1 cellular context compared by ENCODE assay signal in genomic region chr3:32675164-32675563, GRCh38.
TF ChIP-seq lines count a peak whose summit lies in the region.

No MANE protein-coding gene starts in this region.

TF ChIP-seq in K562, 482 proteins besides CTCF, POLR2A, EP300 and RAD21 (continued from another document):
- no peak for TF ChIP-seq GTF3C2 (IDR thresholded peaks at IDR 0.05; ENCODE audit: borderline replicate concordance, extremely low read depth, insufficient read length)
- no peak for TF ChIP-seq FOXJ3 (CRISPR knock-in tag; IDR thresholded peaks at IDR 0.05)
- TF ChIP-seq MTF1 (CRISPR knock-in tag; IDR thresholded peaks at IDR 0.05; ENCODE audit: borderline replicate concordance): no peak
- TF ChIP-seq, protein P1, sequence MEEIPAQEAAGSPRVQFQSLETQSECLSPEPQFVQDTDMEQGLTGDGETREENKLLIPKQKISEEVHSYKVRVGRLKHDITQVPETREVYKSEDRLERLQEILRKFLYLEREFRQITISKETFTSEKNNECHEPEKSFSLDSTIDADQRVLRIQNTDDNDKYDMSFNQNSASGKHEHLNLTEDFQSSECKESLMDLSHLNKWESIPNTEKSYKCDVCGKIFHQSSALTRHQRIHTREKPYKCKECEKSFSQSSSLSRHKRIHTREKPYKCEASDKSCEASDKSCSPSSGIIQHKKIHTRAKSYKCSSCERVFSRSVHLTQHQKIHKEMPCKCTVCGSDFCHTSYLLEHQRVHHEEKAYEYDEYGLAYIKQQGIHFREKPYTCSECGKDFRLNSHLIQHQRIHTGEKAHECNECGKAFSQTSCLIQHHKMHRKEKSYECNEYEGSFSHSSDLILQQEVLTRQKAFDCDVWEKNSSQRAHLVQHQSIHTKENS (CRISPR knock-in tag; IDR thresholded peaks at IDR 0.05): no peak
- TF ChIP-seq ZNF717 (CRISPR knock-in tag; IDR thresholded peaks at IDR 0.05): no peak
- TF ChIP-seq, protein P2, sequence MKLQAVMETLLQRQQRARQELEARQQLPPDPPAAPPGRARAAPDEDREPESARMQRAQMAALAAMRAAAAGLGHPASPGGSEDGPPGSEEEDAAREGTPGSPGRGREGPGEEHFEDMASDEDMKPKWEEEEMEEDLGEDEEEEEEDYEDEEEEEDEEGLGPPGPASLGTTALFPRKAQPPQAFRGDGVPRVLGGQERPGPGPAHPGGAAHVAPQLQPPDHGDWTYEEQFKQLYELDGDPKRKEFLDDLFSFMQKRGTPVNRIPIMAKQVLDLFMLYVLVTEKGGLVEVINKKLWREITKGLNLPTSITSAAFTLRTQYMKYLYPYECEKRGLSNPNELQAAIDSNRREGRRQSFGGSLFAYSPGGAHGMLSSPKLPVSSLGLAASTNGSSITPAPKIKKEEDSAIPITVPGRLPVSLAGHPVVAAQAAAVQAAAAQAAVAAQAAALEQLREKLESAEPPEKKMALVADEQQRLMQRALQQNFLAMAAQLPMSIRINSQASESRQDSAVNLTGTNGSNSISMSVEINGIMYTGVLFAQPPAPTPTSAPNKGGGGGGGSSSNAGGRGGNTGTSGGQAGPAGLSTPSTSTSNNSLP (IDR thresholded peaks at IDR 0.05; ENCODE audit: borderline replicate concordance, low read depth, low read length): no peak
- TF ChIP-seq ZNF165 (CRISPR knock-in tag; IDR thresholded peaks at IDR 0.05; ENCODE audit: borderline replicate concordance): no peak
- TF ChIP-seq FOXK2 (conservative IDR thresholded peaks at IDR 0.05 in 1 of 2, IDR thresholded peaks at IDR 0.05 in 1 of 2; ENCODE audit: low read depth in 2 of 2): no peak
TF ChIP-seq in K562: peak in this region for 0.
